ENCODE assay signal across 8 cellular contexts in genomic region chr5:14142202-14142855, GRCh38. TPM values are rescaled to one million over a fixed set of nuclear protein-coding genes. Genes with fewer than 3 reads are reported as not detected.
A peak's percentile ranks its signal among the peaks of the same experiment; 100 is the strongest.
DNase-seq lines count a peak whose midpoint lies in the region; ATAC-seq and TF ChIP-seq lines count a peak whose summit lies in the region.

No MANE protein-coding gene starts in this region.

- ATAC-seq in HG03025 (IDR thresholded peaks at IDR 0.05; ENCODE audit: low FRiP score, unreplicated experiment) (peak; percentile 0), HG03469 (IDR thresholded peaks at IDR 0.05; ENCODE audit: unreplicated experiment) (no peak)

- H3K27me3 ChIP-seq in adipocyte (replicated peaks; ENCODE audit: control insufficient read depth, insufficient read depth, low read length): no peaks in the 10 kb centered on the region
- H3K27me3 ChIP-seq in kidney epithelial cell (ENCODE audit: control insufficient read depth, insufficient read depth, low read length): no peaks in the 10 kb centered on the region
- no peaks in the 10 kb centered on the region for H3K27me3 ChIP-seq in thyroid gland

- H3K4me3 Mint-ChIP-seq in activated CD4-positive, alpha-beta T cell treated with anti-CD3 and anti-CD28 coated beads, Interleukin-2, amount 10 ng/mL, durations not matched to agents 7 days and 5 days: peak overlapping the region; percentile 77

- DNase-seq in activated CD4-positive, alpha-beta T cell treated with anti-CD3 and anti-CD28 coated beads, Interleukin-2, amount 10 ng/mL, durations not matched to agents 7 days and 5 days: no peak
- DNase-seq in activated CD4-positive, alpha-beta T cell treated with anti-CD3 and anti-CD28 coated beads for 48 hours: no peak
- DNase-seq in adipocyte (ENCODE audit: low read depth) (no peak), kidney epithelial cell (ENCODE audit: low read depth) (no peak), thyroid gland (no peak), NCI-H345 treated with DMSO at 0.1 percent for 48 hours (lab: John Stamatoyannopoulos, UW; ENCODE audit: unreplicated experiment) (no peak)

- no peaks in the 10 kb centered on the region for H3K9me3 ChIP-seq in adipocyte (ENCODE audit: control insufficient read depth, low read length)
- H3K9me3 ChIP-seq in thyroid gland: no peaks in the 10 kb centered on the region

- CTCF ChIA-PET in activated CD4-positive, alpha-beta T cell treated with anti-CD3 and anti-CD28 coated beads, Interleukin-2, amount 10 ng/mL, durations not matched to agents 7 days and 5 days (lab: Charles Lee): interaction anchor here (1.1 kb wide), 1 partner anchor 10 kb away, joined by 3 read pairs; no protein-coding TSS in a partner anchor

- H3K36me3 ChIP-seq in adipocyte (ENCODE audit: control insufficient read depth, insufficient read depth, low read length, severe bottlenecking) (no peaks in the 10 kb centered on the region), kidney epithelial cell (ENCODE audit: control insufficient read depth, insufficient read depth, low read length) (no peaks in the 10 kb centered on the region), thyroid gland (no peaks in the 10 kb centered on the region)

- no peak for TF ChIP-seq POLR2A in thyroid gland (IDR thresholded peaks at IDR 0.05)

- POLR2A ChIA-PET in activated CD4-positive, alpha-beta T cell treated with anti-CD3 and anti-CD28 coated beads, Interleukin-2, amount 10 ng/mL, durations not matched to agents 7 days and 5 days (lab: Charles Lee): no interaction called here

- 12 to 15% methylated on average over 20 of the region's 20 CpGs for WGBS in thyroid gland, 2 donors

- intact Hi-C loops in thyroid gland (cut with DNase I): loop anchor here (10.0 kb wide), 1 partner anchor 122 kb away; no protein-coding TSS in a partner anchor

- no peaks in the 10 kb centered on the region for H3K9me3 Mint-ChIP-seq in activated CD4-positive, alpha-beta T cell treated with anti-CD3 and anti-CD28 coated beads, Interleukin-2, amount 10 ng/mL, durations not matched to agents 7 days and 5 days

- peak overlapping the region; percentile 75 to 89 (median 78) for H3K27ac ChIP-seq in thyroid gland

- peaks cover 56% of the 10 kb centered on the region for H3K27me3 Mint-ChIP-seq in activated CD4-positive, alpha-beta T cell treated with anti-CD3 and anti-CD28 coated beads, Interleukin-2, amount 10 ng/mL, durations not matched to agents 7 days and 5 days

- H3K27ac Mint-ChIP-seq in activated CD4-positive, alpha-beta T cell treated with anti-CD3 and anti-CD28 coated beads, Interleukin-2, amount 10 ng/mL, durations not matched to agents 7 days and 5 days: peak overlapping the region; percentile 31

- no peak for TF ChIP-seq CTCF in kidney epithelial cell (IDR thresholded peaks at IDR 0.05; ENCODE audit: insufficient read depth, low read length, poor library complexity, severe bottlenecking)
- no peak for TF ChIP-seq CTCF in thyroid gland (IDR thresholded peaks at IDR 0.05)

- H3K4me1 Mint-ChIP-seq in activated CD4-positive, alpha-beta T cell treated with anti-CD3 and anti-CD28 coated beads, Interleukin-2, amount 10 ng/mL, durations not matched to agents 7 days and 5 days: peaks cover 10% of the 10 kb centered on the region

- H3K36me3 Mint-ChIP-seq in activated CD4-positive, alpha-beta T cell treated with anti-CD3 and anti-CD28 coated beads, Interleukin-2, amount 10 ng/mL, durations not matched to agents 7 days and 5 days (ENCODE audit: low read depth): no peaks in the 10 kb centered on the region

- peak overlapping the region; percentile 87 for H3K4me3 ChIP-seq in adipocyte (ENCODE audit: low read length)
- H3K4me3 ChIP-seq in kidney epithelial cell (ENCODE audit: low read depth, low read length): peak overlapping the region; percentile 98
- H3K4me3 ChIP-seq in thyroid gland (replicated peaks in 1 of 3): peak overlapping the region in 2 of 3 donors; percentile 19 to 46

- H3K9ac ChIP-seq in adipocyte (ENCODE audit: low read length): peak overlapping the region; percentile 91

- peaks cover 42% of the 10 kb centered on the region for H3K4me1 ChIP-seq in adipocyte (ENCODE audit: control insufficient read depth, insufficient read depth, low read length)
- H3K4me1 ChIP-seq in thyroid gland: peaks cover 14 to 21% of the 10 kb centered on the region in 2 donors

RNA-seq across cellular contexts. Expression of gene TRIO, which starts 0.8 kb away (rescaled TPM):
- total RNA-seq in activated CD4-positive, alpha-beta T cell treated with anti-CD3 and anti-CD28 coated beads, Interleukin-2, amount 10 ng/mL, durations not matched to agents 7 days and 5 days: 1 to 10 TPM; 3.7 to 4.2 TPM
- total RNA-seq in kidney epithelial cell (174 and 196 TPM in 2 replicates), thyroid gland (100 to 1,000 TPM in 2 of 4 donors, 10 to 100 TPM in 2; 67.4 to 103 (median 94.7) TPM)

Comparison
In these comparisons a context has a peak if more than half of its experiments do, and no peak if none do; other contexts are left out.
1. H3K4me3 ChIP-seq: peak in every context shown above with its lines; median percentile 98 in kidney epithelial cell; 87 in adipocyte; 32 in thyroid gland.
2. RNA of gene TRIO, which starts 0.8 kb away (total RNA-seq): 174 to 196 TPM in kidney epithelial cell and 67.4 to 103 TPM in thyroid gland; 3.7 to 4.2 TPM in activated CD4-positive, alpha-beta T cell treated with anti-CD3 and anti-CD28 coated beads, Interleukin-2, amount 10 ng/mL, durations not matched to agents 7 days and 5 days; every median in the first group is over 10 times any median in the second.